7 cellular contexts compared by ENCODE assay signal in the genomic region with DNA sequence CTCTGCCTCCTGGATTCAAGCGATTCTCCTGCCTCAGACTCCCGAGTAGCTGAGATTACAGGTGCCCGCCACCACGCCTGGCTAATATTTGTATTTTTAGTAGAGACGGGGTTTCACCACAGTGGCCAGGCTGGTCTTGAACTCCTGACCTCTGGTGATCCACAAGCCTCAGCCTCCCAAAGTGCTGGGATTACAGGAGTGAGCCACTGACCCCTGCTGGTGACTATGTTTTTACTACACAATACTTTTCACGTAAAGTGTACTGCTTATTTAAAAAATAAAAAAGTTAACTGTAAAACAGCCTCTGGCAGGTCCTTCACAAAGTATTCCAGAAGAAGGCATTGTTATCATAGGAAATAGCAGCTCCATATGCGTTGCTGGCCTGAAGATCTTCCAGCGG.
DNase-seq lines count a peak whose midpoint lies in the region; ATAC-seq and TF ChIP-seq lines count a peak whose summit lies in the region.
"Not testable (repeated sequence)": the region's sequence is repeated elsewhere in the genome, so short reads cannot be mapped to it uniquely, and the experiment has no call there.

No MANE protein-coding gene starts in this region.

- not testable (repeated sequence) for H3K27me3 ChIP-seq in DND-41 (ENCODE audit: insufficient read depth, low read length, poor library complexity)

- H3K4me1 ChIP-seq in DND-41 (ENCODE audit: insufficient read depth, low read length); HEK293 (ENCODE audit: control insufficient read depth, insufficient read depth, low read length): not testable (repeated sequence)

- in situ Hi-C loops in SK-MEL-5 (cut with HindIII; ENCODE audit: low pct_unique_long_range_greater_than_20kb, low sequenced_read_pairs) = not testable (repeated sequence)

- not testable (repeated sequence) for H3K4me2 ChIP-seq in DND-41 (ENCODE audit: insufficient read depth, low read length)

- not testable (repeated sequence) for DNase-seq in DND-41; fibroblast of the aortic adventitia (ENCODE audit: low read depth)
- DNase-seq in NCI-H1694 treated with DMSO at 0.1 percent for 48 hours (lab: John Stamatoyannopoulos, UW) = peak; percentile 7
- peak; percentile 53 for DNase-seq in SK-MEL-5 (ENCODE audit: low read depth, low spot score)
- peak; percentile 9 to 36 for DNase-seq in cardiac fibroblast (ENCODE audit: low read depth in 2 of 2)
- peak; percentile 35 to 37 for DNase-seq in lung microvascular endothelial cell (ENCODE audit: low read depth in 2 of 2)

- not testable (repeated sequence) for H3K27ac ChIP-seq in DND-41 (ENCODE audit: low read length); HEK293 (ENCODE audit: extremely low read depth, low read depth, low read length)

- not testable (repeated sequence) for H3K4me3 ChIP-seq in DND-41 (ENCODE audit: low read depth in 1 of 2, low read length in 2 of 2); HEK293 (ENCODE audit: low read depth, low read length); cardiac fibroblast (replicated peaks in 1 of 2; ENCODE audit: low read depth in 2 of 2, low read length in 2 of 2); fibroblast of the aortic adventitia (ENCODE audit: low read depth, low read length)

- peak; percentile 39 for TF ChIP-seq CTCF in DND-41 (IDR thresholded peaks at IDR 0.05; ENCODE audit: borderline replicate concordance, extremely low read depth, low read length, poor library complexity, severe bottlenecking)
- TF ChIP-seq CTCF in HEK293 (tag by site-specific recombination; IDR thresholded peaks at IDR 0.05) = not testable (repeated sequence)
- peak; percentile 26 for TF ChIP-seq CTCF in cardiac fibroblast (IDR thresholded peaks at IDR 0.05; ENCODE audit: low read depth, low read length)
- TF ChIP-seq CTCF in fibroblast of the aortic adventitia (IDR thresholded peaks at IDR 0.05; ENCODE audit: insufficient read depth, low read length) = peak; percentile 15

- POLR2A ChIA-PET in HEK293 (lab: Yijun Ruan, JAX) = not testable (repeated sequence)

- not testable (repeated sequence) for H4K20me1 ChIP-seq in DND-41 (ENCODE audit: insufficient read depth, low read length)

- not testable (repeated sequence) for ATAC-seq in DND-41 (ENCODE audit: insufficient read depth, low read depth)

- H2AFZ ChIP-seq in DND-41 (ENCODE audit: low read depth, low read length) = not testable (repeated sequence)

- H3K9me3 ChIP-seq in DND-41 (ENCODE audit: insufficient read depth, low read length, severe bottlenecking); HEK293 (ENCODE audit: control insufficient read depth, insufficient read depth, low read depth, low read length): not testable (repeated sequence)

- H3K79me2 ChIP-seq in DND-41 (ENCODE audit: insufficient read depth, low read length) = peaks cover 74% of the 10 kb centered on the region

- not testable (repeated sequence) for H3K36me3 ChIP-seq in DND-41 (ENCODE audit: insufficient read depth, low read length); HEK293 (ENCODE audit: control insufficient read depth in 2 of 2, insufficient read depth in 1 of 2, low read length in 2 of 2)

- CTCF ChIA-PET in HEK293 (lab: Yijun Ruan, JAX) = interaction anchor here (0.6 to 1.2 kb wide), 7 partner anchors 10 to 865 kb away, joined by 3 read pairs; no protein-coding TSS in a partner anchor

- H3K9ac ChIP-seq in DND-41 (ENCODE audit: low read depth, low read length) = not testable (repeated sequence)

TF ChIP-seq in HEK293, 187 proteins besides CTCF, POLR2A, EP300 and RAD21:
- TF ChIP-seq ZNF654 (tag by site-specific recombination; IDR thresholded peaks at IDR 0.05; ENCODE audit: low read depth) = peak; percentile 34
